In the genomic region with DNA sequence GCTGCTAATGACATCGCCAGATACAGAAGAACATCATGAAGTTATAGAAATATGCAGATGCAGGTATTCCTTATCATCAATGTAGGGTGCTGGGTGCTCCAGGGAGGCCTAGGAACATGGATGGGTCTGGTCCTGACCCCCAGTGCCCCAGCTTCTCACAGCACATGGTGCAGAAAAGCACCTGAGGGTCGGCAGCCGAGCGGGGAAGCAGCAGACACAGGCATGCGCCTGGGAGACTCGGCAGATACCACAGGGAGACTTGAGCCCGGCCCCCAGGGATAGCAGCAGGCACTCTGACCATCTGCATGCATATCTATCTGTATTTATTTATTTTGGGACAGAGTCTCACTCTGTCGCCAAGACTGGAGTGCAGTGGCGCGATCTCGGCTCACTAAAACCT, we compare ENCODE assay signal across 1 cellular context.
TF ChIP-seq lines count a peak whose summit lies in the region.

No MANE protein-coding gene starts in this region.

TF ChIP-seq in HCT116, 20 proteins besides CTCF, POLR2A, EP300 and RAD21:
- no peak for TF ChIP-seq SIN3A (IDR thresholded peaks at IDR 0.05; ENCODE audit: low read depth)
- no peak for TF ChIP-seq YY1 (IDR thresholded peaks at IDR 0.05; ENCODE audit: extremely low read depth, insufficient replicate concordance, low read depth, low read length)
- TF ChIP-seq CBX3 (IDR thresholded peaks at IDR 0.05; ENCODE audit: low read depth): no peak
- TF ChIP-seq ZBTB33 (IDR thresholded peaks at IDR 0.05; ENCODE audit: extremely low read depth, insufficient replicate concordance, low read length): no peak
- no peak for TF ChIP-seq SP1 (IDR thresholded peaks at IDR 0.05; ENCODE audit: low read depth)
- TF ChIP-seq FOSL1 (IDR thresholded peaks at IDR 0.05; ENCODE audit: low read depth): no peak
- TF ChIP-seq CEBPB (IDR thresholded peaks at IDR 0.05; ENCODE audit: low read depth): no peak
- no peak for TF ChIP-seq REST (IDR thresholded peaks at IDR 0.05; ENCODE audit: low read depth)
- TF ChIP-seq, protein P1, sequence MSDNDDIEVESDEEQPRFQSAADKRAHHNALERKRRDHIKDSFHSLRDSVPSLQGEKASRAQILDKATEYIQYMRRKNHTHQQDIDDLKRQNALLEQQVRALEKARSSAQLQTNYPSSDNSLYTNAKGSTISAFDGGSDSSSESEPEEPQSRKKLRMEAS (IDR thresholded peaks at IDR 0.05): no peak
- no peak for TF ChIP-seq JUND (IDR thresholded peaks at IDR 0.05)
- TF ChIP-seq TCF7L2 (IDR thresholded peaks at IDR 0.05; ENCODE audit: borderline replicate concordance, extremely low read depth, insufficient read depth, insufficient read length): no peak
- TF ChIP-seq SRF (IDR thresholded peaks at IDR 0.05; ENCODE audit: low read depth): no peak
- TF ChIP-seq ATF3 (IDR thresholded peaks at IDR 0.05): no peak
